Comparison of ENCODE assay signal across 12 cellular contexts in genomic region chr10:77564781-77565589, GRCh38.
DNase-seq lines count a peak whose midpoint lies in the region; ATAC-seq and TF ChIP-seq lines count a peak whose summit lies in the region.
"Had no signal": no experiment of that assay in that cellular context is flagged by ENCODE, and none has a peak within 500 bp of the region (broad histone marks: within the 10 kb centered on the region; RNA-seq: fewer than 3 reads in every experiment).

No MANE protein-coding gene starts in this region.

- H3K27me3 ChIP-seq in right lobe of liver, result no peaks in the 10 kb centered on the region

- TF ChIP-seq CTCF in astrocyte of the spinal cord (IDR thresholded peaks at IDR 0.05; ENCODE audit: low read depth, low read length) (no peak), right lobe of liver (IDR thresholded peaks at IDR 0.05) (no peak)

- ATAC-seq in right lobe of liver (peak; percentile 64 to 84 (median 78)), HG02571 (IDR thresholded peaks at IDR 0.05; ENCODE audit: unreplicated experiment) (no peak)
- ATAC-seq: naive thymus-derived CD8-positive, alpha-beta T cell had no signal

- no peaks in the 10 kb centered on the region for H3K36me3 ChIP-seq in right lobe of liver

- in situ Hi-C loops in astrocyte of the spinal cord (cut with HindIII; ENCODE audit: low sequenced_read_pairs), result no loop called here

- peak; percentile 82 for DNase-seq in AG08395 (ENCODE audit: low spot score)
- peak; percentile 82 for DNase-seq in HT1080 (ENCODE audit: low read depth)
- DNase-seq in astrocyte of the spinal cord (ENCODE audit: low read depth, low spot score), result peak; percentile 42
- DNase-seq in right lobe of liver, result no peak
- no peak for DNase-seq in central memory CD4-positive, alpha-beta T cell
- DNase-seq in NCI-H524 treated with DMSO at 0.1 percent for 48 hours (lab: John Stamatoyannopoulos, UW), result no peak
- no peak for DNase-seq in HEK293T (ENCODE audit: extremely low spot score)
- DNase-seq: activated naive CD4-positive, alpha-beta T cell treated with anti-CD3 and anti-CD28 coated beads for 36 hours; CD4-positive, CD25-positive, alpha-beta regulatory T cell; KG1; naive thymus-derived CD8-positive, alpha-beta T cell had no signal

- CTCF ChIA-PET in HEK293T (lab: Yijun Ruan, JAX), result no interaction called here

- intact Hi-C loops in right lobe of liver (cut with DNase I), result no loop called here

- POLR2A ChIA-PET in HEK293T (lab: Yijun Ruan, JAX), result no interaction called here

- no peaks in the 10 kb centered on the region for H3K9me3 ChIP-seq in right lobe of liver

- WGBS in right lobe of liver (ENCODE audit: insufficient coverage, low coverage, low lambda C conversion rate, missing lambda C conversion rate), result 48% methylated on average over 4 of the region's 10 CpGs

- TF ChIP-seq POLR2A in right lobe of liver (IDR thresholded peaks at IDR 0.05), result no peak

- H3K4me3 ChIP-seq in astrocyte of the spinal cord (ENCODE audit: low read depth, low read length) (no peak overlapping the region), right lobe of liver (no peak overlapping the region)

- peaks cover 0 to 43% (median 11%) of the 10 kb centered on the region in 4 donors for H3K4me1 ChIP-seq in right lobe of liver

- H3K27ac ChIP-seq in right lobe of liver, result peak overlapping the region in 1 of 3 donors; percentile 10

TF ChIP-seq in HEK293T, 16 proteins besides CTCF, POLR2A, EP300 and RAD21:
- TF ChIP-seq TARDBP (IDR thresholded peaks at IDR 0.05) (no peak), FOXK2 (IDR thresholded peaks at IDR 0.05) (no peak), PKNOX1 (IDR thresholded peaks at IDR 0.05) (no peak), BHLHE40 (IDR thresholded peaks at IDR 0.05; ENCODE audit: borderline replicate concordance) (no peak), CTBP1 (IDR thresholded peaks at IDR 0.05; ENCODE audit: borderline replicate concordance) (no peak), ZNF384 (IDR thresholded peaks at IDR 0.05) (no peak), SP1 (IDR thresholded peaks at IDR 0.05) (no peak), LEF1 (IDR thresholded peaks at IDR 0.05; ENCODE audit: borderline replicate concordance) (no peak), L3MBTL2 (conservative IDR thresholded peaks at IDR 0.05) (no peak), NFRKB (IDR thresholded peaks at IDR 0.05) (no peak), FOXA1 (IDR thresholded peaks at IDR 0.05) (no peak), FOXM1 (IDR thresholded peaks at IDR 0.05; ENCODE audit: borderline replicate concordance) (no peak)
TF ChIP-seq in HEK293T: peak in this region for 0.

Comparison
In these comparisons a context has a peak if more than half of its experiments do, and no peak if none do; other contexts are left out.
1. DNase-seq: peak in AG08395 (single experiment), HT1080 (single experiment) and astrocyte of the spinal cord (single experiment); none in right lobe of liver (0 of 3), central memory CD4-positive, alpha-beta T cell (single experiment), NCI-H524 treated with DMSO at 0.1 percent for 48 hours (single experiment) and HEK293T (single experiment).